ENCODE assay signal across 21 cellular contexts in genomic region chr2:99386011-99386410, GRCh38. TPM values are rescaled to one million over a fixed set of nuclear protein-coding genes. Genes with fewer than 3 reads are reported as not detected.
DNase-seq lines count a peak whose midpoint lies in the region; ATAC-seq and TF ChIP-seq lines count a peak whose summit lies in the region.
"Had no signal": no experiment of that assay in that cellular context is flagged by ENCODE, and none has a peak within 500 bp of the region (broad histone marks: within the 10 kb centered on the region; RNA-seq: fewer than 3 reads in every experiment).

No MANE protein-coding gene starts in this region.

- H3K4me3 ChIP-seq in OCI-LY7 (ENCODE audit: low read depth, low read length, poor library complexity, severe bottlenecking) (no peak overlapping the region), PC-9 (no peak overlapping the region)
- H3K4me3 ChIP-seq: HAP-1, SJCRH30 had no signal

- H3K36me3 Mint-ChIP-seq in stimulated activated naive CD8-positive, alpha-beta T cell treated with anti-CD3 and anti-CD28 coated beads, Interleukin-15, Interleukin-2, amounts not matched to agents 100 ng/mL and 50 ng/mL, for 24 hours (ENCODE audit: low read depth), result peaks cover 78% of the 10 kb centered on the region
- peaks cover 97% of the 10 kb centered on the region for H3K36me3 Mint-ChIP-seq in activated T-helper 17 cell treated with anti-CD3 and anti-CD28 coated beads, Interleukin-2, amount 50 U/mL, for 72 hours (ENCODE audit: low read depth)
- H3K36me3 Mint-ChIP-seq in stimulated activated naive B cell treated with anti-CD40 and anti-IgM and Interleukin-4, amounts not matched to agents 10 μg/mL and 1 μg/mL and 100 μg/mL, for 72 hours, result peaks cover 26 to 51% of the 10 kb centered on the region in 2 donors

- H3K4me1 ChIP-seq in OCI-LY7 (ENCODE audit: insufficient read depth, low read length, poor library complexity, severe bottlenecking), result no peaks in the 10 kb centered on the region
- no peaks in the 10 kb centered on the region for H3K4me1 ChIP-seq in PC-9 (replicated peaks; ENCODE audit: insufficient read depth)
- H3K4me1 ChIP-seq: Caco-2, SJCRH30 had no signal

- H3K27me3 ChIP-seq in PC-9 (ENCODE audit: insufficient read depth, low read depth), result no peaks in the 10 kb centered on the region
- H3K27me3 ChIP-seq: SJCRH30 had no signal

- H3K9me3 ChIP-seq in OCI-LY7 (ENCODE audit: low read length) (no peaks in the 10 kb centered on the region), PC-9 (ENCODE audit: insufficient read depth, low read depth) (no peaks in the 10 kb centered on the region)
- H3K9me3 ChIP-seq: Caco-2, HAP-1, SJCRH30 had no signal

- H3K27me3 Mint-ChIP-seq in stimulated activated naive CD8-positive, alpha-beta T cell treated with anti-CD3 and anti-CD28 coated beads, Interleukin-15, Interleukin-2, amounts not matched to agents 100 ng/mL and 50 ng/mL, for 24 hours, result no peaks in the 10 kb centered on the region
- no peaks in the 10 kb centered on the region for H3K27me3 Mint-ChIP-seq in stimulated activated naive CD8-positive, alpha-beta T cell treated with anti-CD3 and anti-CD28 coated beads, Interleukin-15, amount 100 ng/mL, for 72 hours
- no peaks in the 10 kb centered on the region for H3K27me3 Mint-ChIP-seq in activated T-helper 17 cell treated with anti-CD3 and anti-CD28 coated beads, Interleukin-2, amount 50 U/mL, for 72 hours
- H3K27me3 Mint-ChIP-seq in stimulated activated naive B cell treated with anti-CD40 and anti-IgM and Interleukin-4, amounts not matched to agents 10 μg/mL and 1 μg/mL and 100 μg/mL, for 72 hours, result no peaks in the 10 kb centered on the region

- CTCF ChIA-PET in OCI-LY7 (lab: Charles Lee; ENCODE audit: unreplicated experiment) (no interaction called here), PC-9 (lab: Charles Lee) (no interaction called here)

- no peak overlapping the region for H3K4me3 Mint-ChIP-seq in stimulated activated naive CD8-positive, alpha-beta T cell treated with anti-CD3 and anti-CD28 coated beads, Interleukin-15, Interleukin-2, amounts not matched to agents 100 ng/mL and 50 ng/mL, for 24 hours
- H3K4me3 Mint-ChIP-seq in stimulated activated naive CD8-positive, alpha-beta T cell treated with anti-CD3 and anti-CD28 coated beads, Interleukin-15, amount 100 ng/mL, for 72 hours, result no peak overlapping the region
- no peak overlapping the region for H3K4me3 Mint-ChIP-seq in activated T-helper 17 cell treated with anti-CD3 and anti-CD28 coated beads, Interleukin-2, amount 50 U/mL, for 72 hours
- no peak overlapping the region for H3K4me3 Mint-ChIP-seq in stimulated activated naive B cell treated with anti-CD40 and anti-IgM and Interleukin-4, amounts not matched to agents 10 μg/mL and 1 μg/mL and 100 μg/mL, for 72 hours
- H3K4me3 Mint-ChIP-seq: CD14-positive monocyte had no signal

- H3K27ac ChIP-seq in epithelial cell of prostate, result no peak overlapping the region
- H3K27ac ChIP-seq in OCI-LY7 (ENCODE audit: low read depth, low read length, poor library complexity, severe bottlenecking), result no peak overlapping the region
- H3K27ac ChIP-seq in PC-9, result no peak overlapping the region
- H3K27ac ChIP-seq: HL-60, SJCRH30 had no signal

- H2AFZ ChIP-seq in OCI-LY7 (ENCODE audit: low read length), result no peak overlapping the region
- no peak overlapping the region for H2AFZ ChIP-seq in PC-9

- peak overlapping the region; percentile 47 for H3K27ac Mint-ChIP-seq in stimulated activated naive CD8-positive, alpha-beta T cell treated with anti-CD3 and anti-CD28 coated beads, Interleukin-15, Interleukin-2, amounts not matched to agents 100 ng/mL and 50 ng/mL, for 24 hours
- peak overlapping the region in 1 of 2 donors; percentile 55 for H3K27ac Mint-ChIP-seq in stimulated activated naive CD8-positive, alpha-beta T cell treated with anti-CD3 and anti-CD28 coated beads, Interleukin-15, amount 100 ng/mL, for 72 hours
- peak overlapping the region; percentile 15 for H3K27ac Mint-ChIP-seq in activated T-helper 17 cell treated with anti-CD3 and anti-CD28 coated beads, Interleukin-2, amount 50 U/mL, for 72 hours
- H3K27ac Mint-ChIP-seq in stimulated activated naive B cell treated with anti-CD40 and anti-IgM and Interleukin-4, amounts not matched to agents 10 μg/mL and 1 μg/mL and 100 μg/mL, for 72 hours, result peak overlapping the region; percentile 52
- H3K27ac Mint-ChIP-seq: CD14-positive monocyte had no signal

- H4K20me1 ChIP-seq in OCI-LY7 (ENCODE audit: insufficient read depth, low read length) (no peaks in the 10 kb centered on the region; the same call in 1 of the 2 replicates), PC-9 (ENCODE audit: insufficient read depth) (peaks cover 25% of the 10 kb centered on the region)

- POLR2A ChIA-PET in OCI-LY7 (lab: Charles Lee) (no interaction called here), PC-9 (lab: Charles Lee; ENCODE audit: unreplicated experiment) (no interaction called here)

- no peak for DNase-seq in stimulated activated naive CD8-positive, alpha-beta T cell treated with anti-CD3 and anti-CD28 coated beads, Interleukin-15, amount 100 ng/mL, for 72 hours
- peak; percentile 6 for DNase-seq in epithelial cell of prostate (ENCODE audit: low read depth, low spot score)
- DNase-seq in stimulated activated naive B cell treated with anti-CD40 and anti-IgM and Interleukin-4, amounts not matched to agents 10 μg/mL and 1 μg/mL and 100 μg/mL, for 72 hours, result no peak
- no peak for DNase-seq in OCI-LY7 (ENCODE audit: low spot score)
- DNase-seq in PC-9, result no peak
- no peak for DNase-seq in anterior cingulate cortex (lab: John Stamatoyannopoulos, UW)
- DNase-seq: AML-193, Caco-2, DMS153, EL, MV-4-11, NCI-H1417 treated with DMSO at 0.1 percent for 48 hours, NCI-H1930, NCI-H446, NCI-H69, SJCRH30 had no signal

- intact Hi-C loops in OCI-LY7 (cut with micrococcal nuclease; ENCODE audit: unreplicated experiment), result no loop called here
- intact Hi-C loops in PC-9 (cut with micrococcal nuclease; ENCODE audit: unreplicated experiment), result no loop called here

- no peaks in the 10 kb centered on the region; the same call in 1 of the 2 replicates for H3F3A ChIP-seq in PC-9 (ENCODE audit: insufficient read depth, low read depth)

- TF ChIP-seq CTCF in OCI-LY7 (conservative IDR thresholded peaks at IDR 0.05; ENCODE audit: low read length) (no peak), PC-9 (conservative IDR thresholded peaks at IDR 0.05) (no peak)

- H3K79me2 ChIP-seq in OCI-LY7 (ENCODE audit: insufficient read depth, low read depth, low read length) (no peaks in the 10 kb centered on the region), PC-9 (ENCODE audit: low read depth) (no peaks in the 10 kb centered on the region)

- no peak for ATAC-seq in stimulated activated naive CD8-positive, alpha-beta T cell treated with anti-CD3 and anti-CD28 coated beads, Interleukin-15, amount 100 ng/mL, for 72 hours
- ATAC-seq in activated T-helper 17 cell treated with anti-CD3 and anti-CD28 coated beads, Interleukin-2, amount 50 U/mL, for 72 hours (replicated peaks), result no peak
- no peak for ATAC-seq in stimulated activated naive B cell treated with anti-CD40 and anti-IgM and Interleukin-4, amounts not matched to agents 10 μg/mL and 1 μg/mL and 100 μg/mL, for 72 hours (replicated peaks)

- H3K9me2 ChIP-seq in OCI-LY7 (ENCODE audit: insufficient read depth, low read length), result no peaks in the 10 kb centered on the region
- H3K9me2 ChIP-seq in PC-9 (ENCODE audit: insufficient read depth), result no peaks in the 10 kb centered on the region

- H3K36me3 ChIP-seq in OCI-LY7 (ENCODE audit: insufficient read depth, low read length) (peaks cover 69% of the 10 kb centered on the region), PC-9 (ENCODE audit: low read depth) (peaks cover 44% of the 10 kb centered on the region)

- H3K9me3 Mint-ChIP-seq in stimulated activated naive CD8-positive, alpha-beta T cell treated with anti-CD3 and anti-CD28 coated beads, Interleukin-15, Interleukin-2, amounts not matched to agents 100 ng/mL and 50 ng/mL, for 24 hours, result no peaks in the 10 kb centered on the region
- H3K9me3 Mint-ChIP-seq in stimulated activated naive CD8-positive, alpha-beta T cell treated with anti-CD3 and anti-CD28 coated beads, Interleukin-15, amount 100 ng/mL, for 72 hours, result no peaks in the 10 kb centered on the region
- no peaks in the 10 kb centered on the region for H3K9me3 Mint-ChIP-seq in activated T-helper 17 cell treated with anti-CD3 and anti-CD28 coated beads, Interleukin-2, amount 50 U/mL, for 72 hours
- H3K9me3 Mint-ChIP-seq in stimulated activated naive B cell treated with anti-CD40 and anti-IgM and Interleukin-4, amounts not matched to agents 10 μg/mL and 1 μg/mL and 100 μg/mL, for 72 hours, result no peaks in the 10 kb centered on the region

- H3K4me2 ChIP-seq in OCI-LY7 (ENCODE audit: low read length), result no peak overlapping the region
- H3K4me2 ChIP-seq in PC-9, result no peak overlapping the region

- no TSS peak for BruUV-seq in OCI-LY7 (replicated peaks; lab: Mats Ljungman, UMichigan)
- BruUV-seq in PC-9 (replicated peaks; lab: Mats Ljungman, UMichigan), result no TSS peak

- no peaks in the 10 kb centered on the region for H3K4me1 Mint-ChIP-seq in stimulated activated naive CD8-positive, alpha-beta T cell treated with anti-CD3 and anti-CD28 coated beads, Interleukin-15, Interleukin-2, amounts not matched to agents 100 ng/mL and 50 ng/mL, for 24 hours (ENCODE audit: low read depth)
- peaks cover 6% of the 10 kb centered on the region for H3K4me1 Mint-ChIP-seq in stimulated activated naive CD8-positive, alpha-beta T cell treated with anti-CD3 and anti-CD28 coated beads, Interleukin-15, amount 100 ng/mL, for 72 hours
- H3K4me1 Mint-ChIP-seq in activated T-helper 17 cell treated with anti-CD3 and anti-CD28 coated beads, Interleukin-2, amount 50 U/mL, for 72 hours, result peaks cover 13% of the 10 kb centered on the region
- peaks cover 0 to 7% of the 10 kb centered on the region in 2 donors for H3K4me1 Mint-ChIP-seq in stimulated activated naive B cell treated with anti-CD40 and anti-IgM and Interleukin-4, amounts not matched to agents 10 μg/mL and 1 μg/mL and 100 μg/mL, for 72 hours
- H3K4me1 Mint-ChIP-seq: CD14-positive monocyte had no signal

RNA-seq across cellular contexts. Expression of gene EIF5B, which starts 48.8 kb away (rescaled TPM):
- total RNA-seq in activated T-helper 17 cell treated with anti-CD3 and anti-CD28 coated beads, Interleukin-2, amount 50 U/mL, for 72 hours, result 10 to 100 TPM; 54.1 to 77.8 TPM
- total RNA-seq in OCI-LY7 (2014; rRNA removed; shearing (Covaris generic)), result 19.9 and 28.7 TPM in 2 replicates
- total RNA-seq in OCI-LY7 (2022) (53.1 and 54.8 TPM in 2 replicates), PC-9 (2021) (53.4 and 56.7 TPM in 2 replicates)

RNA-seq across cellular contexts. Expression of gene TXNDC9, which starts 49.9 kb away (rescaled TPM):
- 10 to 100 TPM; 18.6 to 26.8 TPM for total RNA-seq in activated T-helper 17 cell treated with anti-CD3 and anti-CD28 coated beads, Interleukin-2, amount 50 U/mL, for 72 hours
- total RNA-seq in OCI-LY7 (2014; rRNA removed; shearing (Covaris generic)), result 22.3 and 31.7 TPM in 2 replicates
- 28.5 and 31.5 TPM in 2 replicates for total RNA-seq in OCI-LY7 (2022)
- total RNA-seq in PC-9 (2021), result 35.8 and 38.6 TPM in 2 replicates
